ENCODE assay signal across 1 cellular context in genomic region chr11:116052603-116053537, GRCh38.
TF ChIP-seq lines count a peak whose summit lies in the region.

No MANE protein-coding gene starts in this region.

TF ChIP-seq in neural cell, 6 proteins besides CTCF, POLR2A, EP300 and RAD21 (continued from another document):
- TF ChIP-seq REST (IDR thresholded peaks at IDR 0.05; ENCODE audit: borderline replicate concordance) = no peak
- peak; percentile 8 for TF ChIP-seq POLR2AphosphoS5 (IDR thresholded peaks at IDR 0.05)
- no peak for TF ChIP-seq SMC3 (conservative IDR thresholded peaks at IDR 0.05; ENCODE audit: poor library complexity)
- TF ChIP-seq MXI1 (conservative IDR thresholded peaks at IDR 0.05; ENCODE audit: poor library complexity, severe bottlenecking) = no peak
